ENCODE assay signal across 14 cellular contexts in the genomic region with DNA sequence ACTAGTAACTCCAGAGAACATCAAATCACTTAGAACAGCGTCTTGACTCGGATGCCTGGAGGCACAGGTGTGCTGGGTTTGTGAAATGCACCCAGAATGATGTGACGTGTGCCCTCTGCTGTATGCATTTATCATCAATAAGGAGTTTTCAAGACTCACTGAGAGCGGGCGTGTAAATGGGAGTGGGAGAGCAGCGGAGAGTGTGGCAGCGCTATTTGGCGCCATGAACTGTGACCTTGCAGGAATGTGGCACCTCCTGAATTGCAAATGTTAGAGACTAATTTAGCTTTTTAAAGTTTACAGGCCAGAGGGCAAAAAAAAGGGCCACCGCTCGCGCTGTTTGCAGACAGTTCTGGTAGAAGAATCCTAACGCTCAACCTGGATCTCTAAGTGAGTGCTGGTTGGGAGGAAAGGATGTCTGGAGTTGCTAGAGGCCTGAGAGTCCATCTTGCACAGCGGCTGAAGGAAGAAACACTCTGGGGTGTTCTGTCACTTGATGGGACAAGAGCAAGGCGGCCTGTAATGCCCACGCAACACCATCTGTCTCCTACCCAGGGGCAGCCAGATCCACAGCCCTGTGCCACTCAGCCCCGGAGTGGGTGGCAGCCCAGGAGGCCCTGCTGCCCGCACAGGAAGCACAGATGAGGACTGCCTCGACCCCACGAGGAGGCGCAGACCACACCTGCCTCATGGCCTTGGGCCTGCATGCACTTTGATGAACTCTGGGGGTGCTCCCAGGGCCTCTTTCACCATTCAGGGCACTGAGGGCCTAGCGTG. TPM values are rescaled to one million over a fixed set of nuclear protein-coding genes. Genes with fewer than 3 reads are reported as not detected.
DNase-seq lines count a peak whose midpoint lies in the region; ATAC-seq and TF ChIP-seq lines count a peak whose summit lies in the region.
"Had no signal": no experiment of that assay in that cellular context is flagged by ENCODE, and none has a peak within 500 bp of the region (broad histone marks: within the 10 kb centered on the region; RNA-seq: fewer than 3 reads in every experiment).

No MANE protein-coding gene starts in this region.

- H3K4me3 ChIP-seq in HUES48 (ENCODE audit: low read depth, low read length): no peak overlapping the region
- H3K4me3 ChIP-seq in osteoblast (ENCODE audit: insufficient read depth, low read length): no peak overlapping the region
- H3K4me3 ChIP-seq: breast epithelium had no signal

- H3K9me3 ChIP-seq in HUES48 (ENCODE audit: control insufficient read depth, insufficient read depth, low read length): no peaks in the 10 kb centered on the region
- H3K9me3 ChIP-seq in osteoblast (ENCODE audit: low read depth, low read length): no peaks in the 10 kb centered on the region
- H3K9me3 ChIP-seq: breast epithelium had no signal

- no peak for DNase-seq in activated CD4-positive, alpha-beta T cell treated with anti-CD3 and anti-CD28 coated beads, Interleukin-2, amount 10 ng/mL, durations not matched to agents 7 days and 5 days
- no peak for DNase-seq in activated CD4-positive, alpha-beta T cell treated with anti-CD3 and anti-CD28 coated beads for 4 hours
- DNase-seq in osteoblast (ENCODE audit: insufficient read length, low spot score, missing footprints) (peak; percentile 76), DMS153 (lab: John Stamatoyannopoulos, UW) (no peak)
- DNase-seq: activated T-cell treated with anti-CD3 and anti-CD28 coated beads, Interleukin-2, amount 50 U/mL, for 4 hours; DMS79; mammary epithelial cell; MV-4-11; NCI-H446 had no signal

- peaks cover under 1% of the 10 kb centered on the region for H3K9me3 Mint-ChIP-seq in activated CD4-positive, alpha-beta T cell treated with anti-CD3 and anti-CD28 coated beads, Interleukin-2, amount 10 ng/mL, durations not matched to agents 7 days and 5 days
- H3K9me3 Mint-ChIP-seq in brain: no peaks in the 10 kb centered on the region
- H3K9me3 Mint-ChIP-seq: activated T-cell treated with anti-CD3 and anti-CD28 coated beads, Interleukin-2, amount 50 U/mL, for 4 hours had no signal

- H3K36me3 Mint-ChIP-seq in activated CD4-positive, alpha-beta T cell treated with anti-CD3 and anti-CD28 coated beads, Interleukin-2, amount 10 ng/mL, durations not matched to agents 7 days and 5 days (ENCODE audit: low read depth): peaks cover 7% of the 10 kb centered on the region
- no peaks in the 10 kb centered on the region for H3K36me3 Mint-ChIP-seq in brain

- H2AFZ ChIP-seq in osteoblast (ENCODE audit: low read length): no peak overlapping the region

- no peaks in the 10 kb centered on the region for H3K27me3 Mint-ChIP-seq in activated CD4-positive, alpha-beta T cell treated with anti-CD3 and anti-CD28 coated beads, Interleukin-2, amount 10 ng/mL, durations not matched to agents 7 days and 5 days
- H3K27me3 Mint-ChIP-seq in brain: no peaks in the 10 kb centered on the region

- CTCF ChIA-PET in activated CD4-positive, alpha-beta T cell treated with anti-CD3 and anti-CD28 coated beads, Interleukin-2, amount 10 ng/mL, durations not matched to agents 7 days and 5 days (lab: Charles Lee): interaction anchor here (0.8 to 3.4 kb wide), 2 partner anchors 10 to 13 kb away, joined by 3 to 17 read pairs; no protein-coding TSS in a partner anchor

- H3K27ac ChIP-seq in HUES48 (ENCODE audit: low read depth, low read length) (peak overlapping the region; percentile 51), osteoblast (ENCODE audit: low read depth, low read length) (no peak overlapping the region)
- H3K27ac ChIP-seq: breast epithelium had no signal

- peaks cover 86% of the 10 kb centered on the region for H3K4me1 Mint-ChIP-seq in activated CD4-positive, alpha-beta T cell treated with anti-CD3 and anti-CD28 coated beads, Interleukin-2, amount 10 ng/mL, durations not matched to agents 7 days and 5 days
- H3K4me1 Mint-ChIP-seq in brain: peaks cover 97% of the 10 kb centered on the region

- no peak for ATAC-seq in GM18870 (IDR thresholded peaks at IDR 0.05; ENCODE audit: unreplicated experiment)
- no peak for ATAC-seq in GM19395 (IDR thresholded peaks at IDR 0.05; ENCODE audit: unreplicated experiment)
- ATAC-seq: activated T-cell treated with anti-CD3 and anti-CD28 coated beads, Interleukin-2, amount 50 U/mL, for 4 hours had no signal

- H3K4me2 ChIP-seq in osteoblast (ENCODE audit: insufficient read depth, low read length): no peak overlapping the region

- H3K4me1 ChIP-seq in HUES48 (ENCODE audit: control insufficient read depth, insufficient read depth, low read length): peaks cover 67% of the 10 kb centered on the region
- H3K4me1 ChIP-seq in osteoblast (ENCODE audit: insufficient read depth, low read length): peaks cover 38% of the 10 kb centered on the region

- TF ChIP-seq CTCF in brain (conservative IDR thresholded peaks at IDR 0.05) (no peak), osteoblast (IDR thresholded peaks at IDR 0.05; ENCODE audit: extremely low read depth, low read depth, low read length) (no peak)

- peak overlapping the region; percentile 85 for H3K27ac Mint-ChIP-seq in activated CD4-positive, alpha-beta T cell treated with anti-CD3 and anti-CD28 coated beads, Interleukin-2, amount 10 ng/mL, durations not matched to agents 7 days and 5 days
- H3K27ac Mint-ChIP-seq in brain: peak overlapping the region; percentile 15 to 83 (median 56)

- H3K27me3 ChIP-seq in HUES48 (ENCODE audit: control insufficient read depth, insufficient read depth, low read length): no peaks in the 10 kb centered on the region
- H3K27me3 ChIP-seq in osteoblast (ENCODE audit: insufficient read depth, low read length): no peaks in the 10 kb centered on the region
- H3K27me3 ChIP-seq: breast epithelium had no signal

- peaks cover 78% of the 10 kb centered on the region for H4K20me1 ChIP-seq in osteoblast (ENCODE audit: insufficient read depth, low read length)

- H3K36me3 ChIP-seq in HUES48 (ENCODE audit: control insufficient read depth, insufficient read depth, low read length) (no peaks in the 10 kb centered on the region), osteoblast (ENCODE audit: insufficient read depth, low read length) (peaks cover 5% of the 10 kb centered on the region)
- H3K36me3 ChIP-seq: breast epithelium had no signal

- POLR2A ChIA-PET in activated CD4-positive, alpha-beta T cell treated with anti-CD3 and anti-CD28 coated beads, Interleukin-2, amount 10 ng/mL, durations not matched to agents 7 days and 5 days (lab: Charles Lee): no interaction called here

- peaks cover 82% of the 10 kb centered on the region for H3K79me2 ChIP-seq in osteoblast (ENCODE audit: insufficient read depth, low read length)

- H3K9ac ChIP-seq in HUES48 (ENCODE audit: low read depth, low read length): no peak overlapping the region

- no peak overlapping the region for H3K4me3 Mint-ChIP-seq in activated CD4-positive, alpha-beta T cell treated with anti-CD3 and anti-CD28 coated beads, Interleukin-2, amount 10 ng/mL, durations not matched to agents 7 days and 5 days
- H3K4me3 Mint-ChIP-seq in brain: no peak overlapping the region
- H3K4me3 Mint-ChIP-seq: activated T-cell treated with anti-CD3 and anti-CD28 coated beads, Interleukin-2, amount 50 U/mL, for 4 hours had no signal

RNA-seq across cellular contexts. Expression of a gene that starts 19.7 kb away (rescaled TPM):
- 10 to 100 TPM; 97.4 to 98.0 TPM for total RNA-seq in activated CD4-positive, alpha-beta T cell treated with anti-CD3 and anti-CD28 coated beads, Interleukin-2, amount 10 ng/mL, durations not matched to agents 7 days and 5 days
- 183 TPM for polyA plus RNA-seq in brain (ENCODE audit: insufficient read depth, low read depth, low replicate concordance)
- 40.5 and 42.1 TPM in 2 replicates for total RNA-seq in osteoblast

RNA-seq across cellular contexts. Expression of a gene that starts 44.2 kb away (rescaled TPM):
- total RNA-seq in activated CD4-positive, alpha-beta T cell treated with anti-CD3 and anti-CD28 coated beads, Interleukin-2, amount 10 ng/mL, durations not matched to agents 7 days and 5 days: 10 to 100 TPM; 17.2 to 21.0 TPM
- 43.6 TPM for polyA plus RNA-seq in brain (ENCODE audit: insufficient read depth, low read depth, low replicate concordance)
- 10.6 and 18.1 TPM in 2 replicates for total RNA-seq in osteoblast

RNA-seq across cellular contexts. Expression of a gene that starts 53.6 kb away (rescaled TPM):
- total RNA-seq in activated CD4-positive, alpha-beta T cell treated with anti-CD3 and anti-CD28 coated beads, Interleukin-2, amount 10 ng/mL, durations not matched to agents 7 days and 5 days: 10 to 100 TPM; 11.8 TPM
- 4.6 TPM for polyA plus RNA-seq in brain (ENCODE audit: insufficient read depth, low read depth, low replicate concordance)
- 12.3 and 12.7 TPM in 2 replicates for total RNA-seq in osteoblast

RNA-seq across cellular contexts. Expression of a gene that starts 54.7 kb away (rescaled TPM):
- 100 to 1,000 TPM; 207 to 233 TPM for total RNA-seq in activated CD4-positive, alpha-beta T cell treated with anti-CD3 and anti-CD28 coated beads, Interleukin-2, amount 10 ng/mL, durations not matched to agents 7 days and 5 days
- polyA plus RNA-seq in brain (ENCODE audit: insufficient read depth, low read depth, low replicate concordance): 691 TPM
- total RNA-seq in osteoblast: 235 and 265 TPM in 2 replicates
